8 cellular contexts compared by ENCODE assay signal in genomic region chr14:105473677-105474477, GRCh38. TPM values are rescaled to one million over a fixed set of nuclear protein-coding genes. Genes with fewer than 3 reads are reported as not detected.
DNase-seq lines count a peak whose midpoint lies in the region; ATAC-seq lines count a peak whose summit lies in the region.

No MANE protein-coding gene starts in this region.

- POLR2A ChIA-PET in activated naive CD8-positive, alpha-beta T cell treated with anti-CD3 and anti-CD28 coated beads, Interleukin-2, amount 10 ng/mL, durations not matched to agents 7 days and 5 days (lab: Charles Lee): no interaction called here

- peak; percentile 74 for ATAC-seq in activated naive CD8-positive, alpha-beta T cell treated with anti-CD3 and anti-CD28 coated beads, Interleukin-2, amount 10 ng/mL, durations not matched to agents 7 days and 5 days (ENCODE audit: low read depth)
- peak; percentile 76 for ATAC-seq in aorta (ENCODE audit: low FRiP score)
- ATAC-seq in HG03469 (IDR thresholded peaks at IDR 0.05; ENCODE audit: unreplicated experiment): no peak

- H3K9me3 Mint-ChIP-seq in activated naive CD8-positive, alpha-beta T cell treated with anti-CD3 and anti-CD28 coated beads, Interleukin-2, amount 10 ng/mL, durations not matched to agents 7 days and 5 days: no peaks in the 10 kb centered on the region

- peak overlapping the region; percentile 79 to 84 for H3K4me3 ChIP-seq in aorta (ENCODE audit: low read length in 2 of 2)

- H3K4me1 ChIP-seq in aorta (ENCODE audit: control insufficient read depth in 1 of 2, insufficient read depth in 2 of 2, low read length in 2 of 2): no peaks in the 10 kb centered on the region

- WGBS in aorta, 2 donors: 1 to 2% methylated on average over 47 to 60 of the region's 60 CpGs

- peaks cover 2% of the 10 kb centered on the region for H3K4me1 Mint-ChIP-seq in activated naive CD8-positive, alpha-beta T cell treated with anti-CD3 and anti-CD28 coated beads, Interleukin-2, amount 10 ng/mL, durations not matched to agents 7 days and 5 days

- H3K36me3 ChIP-seq in aorta (ENCODE audit: control insufficient read depth in 1 of 2, insufficient read depth in 2 of 2, low read length in 1 of 2): no peaks in the 10 kb centered on the region

- peaks cover 3% of the 10 kb centered on the region for H3K36me3 Mint-ChIP-seq in activated naive CD8-positive, alpha-beta T cell treated with anti-CD3 and anti-CD28 coated beads, Interleukin-2, amount 10 ng/mL, durations not matched to agents 7 days and 5 days

- H3K27me3 Mint-ChIP-seq in activated naive CD8-positive, alpha-beta T cell treated with anti-CD3 and anti-CD28 coated beads, Interleukin-2, amount 10 ng/mL, durations not matched to agents 7 days and 5 days: peaks cover 18% of the 10 kb centered on the region

- DNase-seq in DMS 273 treated with DMSO at 0.1 percent for 48 hours (lab: John Stamatoyannopoulos, UW) (peak; percentile 76), LoVo (ENCODE audit: low spot score) (peak; percentile 55), SK-N-DZ (ENCODE audit: low spot score) (peak; percentile 84), glomerular visceral epithelial cell (ENCODE audit: extremely low spot score) (peak; percentile 94), nucleus accumbens (lab: John Stamatoyannopoulos, UW) (peak in 50 of 56 donors; percentile 14 to 85 (median 50)), aorta (peak; percentile 96 to 99)
- peak; percentile 64 for DNase-seq in activated naive CD8-positive, alpha-beta T cell treated with anti-CD3 and anti-CD28 coated beads, Interleukin-2, amount 10 ng/mL, durations not matched to agents 7 days and 5 days

- no peaks in the 10 kb centered on the region for H3K9me3 ChIP-seq in aorta (ENCODE audit: control insufficient read depth, low read length)

- peak overlapping the region; percentile 53 for H3K4me3 Mint-ChIP-seq in activated naive CD8-positive, alpha-beta T cell treated with anti-CD3 and anti-CD28 coated beads, Interleukin-2, amount 10 ng/mL, durations not matched to agents 7 days and 5 days

- peak overlapping the region; percentile 44 to 75 for H3K27ac ChIP-seq in aorta (ENCODE audit: low read depth in 1 of 2, low read length in 2 of 2)

- no peak overlapping the region for H3K27ac Mint-ChIP-seq in activated naive CD8-positive, alpha-beta T cell treated with anti-CD3 and anti-CD28 coated beads, Interleukin-2, amount 10 ng/mL, durations not matched to agents 7 days and 5 days

- no peaks in the 10 kb centered on the region for H3K27me3 ChIP-seq in aorta (ENCODE audit: control insufficient read depth in 1 of 2, insufficient read depth in 2 of 2, low read length in 1 of 2)

- intact Hi-C loops in aorta (cut with DNase I): no loop called here

RNA-seq across cellular contexts. Expression of gene CRIP2, which starts 0.7 kb away (rescaled TPM):
- 71.3 and 72.7 TPM in 2 replicates for polyA plus RNA-seq in SK-N-DZ (2014; cell fraction: cytosol; rRNA removed)
- polyA plus RNA-seq in SK-N-DZ (2014; cell fraction: nucleus; rRNA removed): 64.4 and 76.4 TPM in 2 replicates
- 1 to 10 TPM; 1.2 to 1.6 TPM for total RNA-seq in activated naive CD8-positive, alpha-beta T cell treated with anti-CD3 and anti-CD28 coated beads, Interleukin-2, amount 10 ng/mL, durations not matched to agents 7 days and 5 days
- 100 to 1,000 TPM; 267 to 352 TPM for total RNA-seq in aorta
- 100 to 1,000 TPM; 432 to 698 TPM for polyA plus RNA-seq in aorta

RNA-seq across cellular contexts. Expression of gene CRIP1, which starts 12.8 kb away (rescaled TPM):
- polyA plus RNA-seq in SK-N-DZ (2014; cell fraction: cytosol; rRNA removed): 3.4 and 16.0 TPM in 2 replicates
- 12.6 and 15.0 TPM in 2 replicates for polyA plus RNA-seq in SK-N-DZ (2014; cell fraction: nucleus; rRNA removed)
- 100 to 1,000 TPM; 445 to 453 TPM for total RNA-seq in activated naive CD8-positive, alpha-beta T cell treated with anti-CD3 and anti-CD28 coated beads, Interleukin-2, amount 10 ng/mL, durations not matched to agents 7 days and 5 days
- 100 to 1,000 TPM; 229 to 236 TPM for total RNA-seq in aorta
- 1,000 to 10,000 TPM in 1 of 2 donors, 100 to 1,000 TPM in 1; 740 to 1,123 TPM for polyA plus RNA-seq in aorta

RNA-seq across cellular contexts. Expression of gene TEDC1, which starts 17.2 kb away (rescaled TPM):
- polyA plus RNA-seq in SK-N-DZ (2014; cell fraction: cytosol; rRNA removed): 20.8 and 25.6 TPM in 2 replicates
- 52.0 and 85.2 TPM in 2 replicates for polyA plus RNA-seq in SK-N-DZ (2014; cell fraction: nucleus; rRNA removed)
- 10 to 100 TPM; 43.3 to 47.6 TPM for total RNA-seq in activated naive CD8-positive, alpha-beta T cell treated with anti-CD3 and anti-CD28 coated beads, Interleukin-2, amount 10 ng/mL, durations not matched to agents 7 days and 5 days
- 10 to 100 TPM in 1 of 2 donors, 1 to 10 TPM in 1; 8.6 to 30.5 TPM for total RNA-seq in aorta
- polyA plus RNA-seq in aorta: 10 to 100 TPM in 1 of 2 donors, 1 to 10 TPM in 1; 9.6 to 33.8 TPM

RNA-seq across cellular contexts. Expression of gene TMEM121, which starts 52.5 kb away (rescaled TPM):
- 1.8 and 3.6 TPM in 2 replicates for polyA plus RNA-seq in SK-N-DZ (2014; cell fraction: cytosol; rRNA removed)
- polyA plus RNA-seq in SK-N-DZ (2014; cell fraction: nucleus; rRNA removed): 2.1 and 3.1 TPM in 2 replicates
- total RNA-seq in activated naive CD8-positive, alpha-beta T cell treated with anti-CD3 and anti-CD28 coated beads, Interleukin-2, amount 10 ng/mL, durations not matched to agents 7 days and 5 days: 1 to 10 TPM; 8.1 to 8.8 TPM
- total RNA-seq in aorta: 1 to 10 TPM; 1.9 to 7.5 TPM
- polyA plus RNA-seq in aorta: 1 to 10 TPM in 1 of 2 donors, under 1 TPM in 1; 0.75 to 4.2 TPM

RNA-seq across cellular contexts. Expression of gene MTA1, which starts 54.2 kb away (rescaled TPM):
- polyA plus RNA-seq in SK-N-DZ (2014; cell fraction: cytosol; rRNA removed): 42.8 and 47.4 TPM in 2 replicates
- 335 and 376 TPM in 2 replicates for polyA plus RNA-seq in SK-N-DZ (2014; cell fraction: nucleus; rRNA removed)
- total RNA-seq in activated naive CD8-positive, alpha-beta T cell treated with anti-CD3 and anti-CD28 coated beads, Interleukin-2, amount 10 ng/mL, durations not matched to agents 7 days and 5 days: 100 to 1,000 TPM; 120 to 132 TPM
- 100 to 1,000 TPM in 1 of 2 donors, 10 to 100 TPM in 1; 71.5 to 111 TPM for total RNA-seq in aorta
- 10 to 100 TPM; 16.9 to 85.4 TPM for polyA plus RNA-seq in aorta

Comparison
In these comparisons a context has a peak if more than half of its experiments do, and no peak if none do; other contexts are left out.
1. RNA of gene CRIP2, which starts 0.7 kb away (total RNA-seq): 267 to 352 TPM in aorta; 1.2 to 1.6 TPM in activated naive CD8-positive, alpha-beta T cell treated with anti-CD3 and anti-CD28 coated beads, Interleukin-2, amount 10 ng/mL, durations not matched to agents 7 days and 5 days; every median in the first group is over 100 times any median in the second.
2. Peak in every context shown above with its lines, with median percentiles within 50 percentile points of each other: DNase-seq.